ENCODE assay signal across 19 cellular contexts in genomic region chr5:43592363-43592762, GRCh38.
"Had no signal": no experiment of that assay in that cellular context is flagged by ENCODE, and none has a peak within 500 bp of the region (broad histone marks: within the 10 kb centered on the region; RNA-seq: fewer than 3 reads in every experiment).

No MANE protein-coding gene starts in this region.

- H3K4me3 Mint-ChIP-seq: activated B cell treated with CpG ODN at 0.5 μM for 24 hours; activated CD8-positive, alpha-beta T cell treated with anti-CD3 and anti-CD28 coated beads for 36 hours; activated naive CD4-positive, alpha-beta T cell treated with anti-CD3 and anti-CD28 coated beads, Interleukin-2, amount 50 U/mL, for 24 hours; nephron had no signal

- H3K27ac ChIP-seq: adrenal gland, dorsolateral prefrontal cortex, gastroesophageal sphincter, heart right ventricle, right atrium auricular region, transverse colon had no signal

- H3K4me1 ChIP-seq: adrenal gland, gastroesophageal sphincter, right atrium auricular region, transverse colon had no signal

- H3K27ac Mint-ChIP-seq: activated B cell treated with CpG ODN at 0.5 μM for 24 hours; activated CD8-positive, alpha-beta T cell treated with anti-CD3 and anti-CD28 coated beads for 36 hours; activated naive CD4-positive, alpha-beta T cell treated with anti-CD3 and anti-CD28 coated beads, Interleukin-2, amount 50 U/mL, for 24 hours; nephron; progenitor cell of endocrine pancreas had no signal

- ATAC-seq: activated CD8-positive, alpha-beta T cell treated with anti-CD3 and anti-CD28 coated beads for 36 hours; gastroesophageal sphincter; heart right ventricle; stimulated activated naive CD8-positive, alpha-beta T cell treated with anti-CD3 and anti-CD28 coated beads, Interleukin-15, Interleukin-2, amounts not matched to agents 100 U/mL and 50 U/mL, for 24 hours had no signal

- H3K9me3 ChIP-seq: adrenal gland, gastroesophageal sphincter, heart right ventricle, right atrium auricular region, transverse colon had no signal

- H3K9me3 Mint-ChIP-seq: activated B cell treated with CpG ODN at 0.5 μM for 24 hours; activated CD8-positive, alpha-beta T cell treated with anti-CD3 and anti-CD28 coated beads for 36 hours; activated naive CD4-positive, alpha-beta T cell treated with anti-CD3 and anti-CD28 coated beads, Interleukin-2, amount 50 U/mL, for 24 hours; nephron had no signal

- DNase-seq: activated B cell treated with CpG ODN at 0.5 μM for 24 hours; activated CD4-positive, alpha-beta T cell treated with anti-CD3 and anti-CD28 coated beads for 48 hours; activated CD8-positive, alpha-beta memory T cell treated with anti-CD3 and anti-CD28 coated beads, Interleukin-2, amount 50 U/mL, for 4 hours; activated CD8-positive, alpha-beta T cell treated with anti-CD3 and anti-CD28 coated beads for 36 hours; activated effector memory CD4-positive, alpha-beta T cell treated with anti-CD3 and anti-CD28 coated beads, Interleukin-2, amount 50 U/mL, for 16 hours; activated T-cell treated with anti-CD3 and anti-CD28 coated beads, Interleukin-2, amount 50 U/mL, for 48 hours; adrenal gland; dorsolateral prefrontal cortex; erythroblast; heart right ventricle; nucleus accumbens; small intestine; stimulated activated naive CD8-positive, alpha-beta T cell treated with anti-CD3 and anti-CD28 coated beads, Interleukin-15, Interleukin-2, amounts not matched to agents 100 U/mL and 50 U/mL, for 24 hours; transverse colon had no signal

- H3K27me3 ChIP-seq: adrenal gland, dorsolateral prefrontal cortex, gastroesophageal sphincter, heart right ventricle, right atrium auricular region, transverse colon had no signal

- H3K4me3 ChIP-seq: adrenal gland, dorsolateral prefrontal cortex, gastroesophageal sphincter, heart right ventricle, right atrium auricular region, transverse colon had no signal

- H3K4me1 Mint-ChIP-seq: activated B cell treated with CpG ODN at 0.5 μM for 24 hours; activated naive CD4-positive, alpha-beta T cell treated with anti-CD3 and anti-CD28 coated beads, Interleukin-2, amount 50 U/mL, for 24 hours; nephron had no signal

- H3K27me3 Mint-ChIP-seq: activated B cell treated with CpG ODN at 0.5 μM for 24 hours; activated CD8-positive, alpha-beta T cell treated with anti-CD3 and anti-CD28 coated beads for 36 hours; activated naive CD4-positive, alpha-beta T cell treated with anti-CD3 and anti-CD28 coated beads, Interleukin-2, amount 50 U/mL, for 24 hours; progenitor cell of endocrine pancreas had no signal

- H3K36me3 ChIP-seq: adrenal gland, gastroesophageal sphincter, right atrium auricular region, transverse colon had no signal
